Comparison of ENCODE assay signal across 8 cellular contexts in the genomic region with DNA sequence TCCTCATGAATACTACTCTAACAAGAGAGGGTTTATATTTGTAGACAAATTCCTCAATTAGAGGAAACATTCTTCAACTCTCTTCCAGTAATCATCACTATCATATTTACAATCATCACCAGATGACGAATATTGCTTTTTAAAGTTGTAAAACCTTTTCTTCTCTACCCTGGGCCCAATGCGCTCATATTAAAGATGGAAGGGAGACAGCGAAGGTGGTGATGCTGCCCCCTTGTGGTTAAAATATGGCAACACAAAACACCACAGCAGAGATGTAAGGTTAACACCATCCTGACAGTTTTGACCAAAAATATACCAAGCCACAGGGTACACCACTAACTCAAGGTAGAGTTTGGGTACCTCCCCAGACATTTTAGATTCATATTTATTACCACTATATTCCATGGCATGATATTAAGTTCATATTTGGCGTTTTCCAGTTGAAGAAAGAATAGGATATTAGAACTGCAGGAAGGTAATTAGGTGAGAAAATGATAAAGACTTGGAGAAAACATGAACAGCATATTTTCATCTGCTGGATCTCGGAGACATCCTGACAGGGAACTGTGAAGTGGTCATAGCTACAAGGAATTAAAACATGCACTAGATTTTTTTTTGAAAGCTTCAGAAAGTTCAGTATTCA.
DNase-seq lines count a peak whose midpoint lies in the region; ATAC-seq and TF ChIP-seq lines count a peak whose summit lies in the region.

No MANE protein-coding gene starts in this region.

- no peak overlapping the region for H3K4me3 Mint-ChIP-seq in type B pancreatic cell

- no peak overlapping the region for H3K27ac Mint-ChIP-seq in type B pancreatic cell

- H3K27me3 Mint-ChIP-seq in type B pancreatic cell: no peaks in the 10 kb centered on the region

- no peaks in the 10 kb centered on the region for H3K4me1 ChIP-seq in lung (ENCODE audit: control insufficient read depth in 2 of 2, insufficient read depth in 2 of 2, low read length in 2 of 2)

- no peaks in the 10 kb centered on the region for H3K27me3 ChIP-seq in lung (ENCODE audit: control insufficient read depth, insufficient read depth)

- ATAC-seq in HG03159 (IDR thresholded peaks at IDR 0.05; ENCODE audit: unreplicated experiment) (peak; percentile 61), SK-N-SH treated with all-trans-retinoic acid at 6 μM for 48 hours (peak; percentile 95), lung (ENCODE audit: insufficient read depth, low FRiP score) (peak; percentile 69), HG03469 (IDR thresholded peaks at IDR 0.05; ENCODE audit: unreplicated experiment) (no peak)

- H3K4me1 Mint-ChIP-seq in type B pancreatic cell (ENCODE audit: unreplicated experiment): peaks cover 4% of the 10 kb centered on the region

- no peaks in the 10 kb centered on the region for H3K9me3 Mint-ChIP-seq in type B pancreatic cell

- no peaks in the 10 kb centered on the region for H3K36me3 ChIP-seq in lung (ENCODE audit: control insufficient read depth in 2 of 2, insufficient read depth in 2 of 2, low read length in 2 of 2)

- no peak overlapping the region for H3K4me3 ChIP-seq in lung

- no peaks in the 10 kb centered on the region for H3K9me3 ChIP-seq in lung (ENCODE audit: control insufficient read depth in 2 of 2, insufficient read depth in 1 of 2, low read length in 1 of 2)

- WGBS in lung, 2 donors: 26 to 45% methylated on average over 5 of the region's 5 CpGs

- TF ChIP-seq CTCF in lung (IDR thresholded peaks at IDR 0.05; ENCODE audit: control extremely low read depth, extremely low read depth) (peak; percentile 44), type B pancreatic cell (conservative IDR thresholded peaks at IDR 0.05) (peak; percentile 81)

- H3K36me3 Mint-ChIP-seq in type B pancreatic cell: no peaks in the 10 kb centered on the region

- no peak overlapping the region for H3K27ac ChIP-seq in lung (ENCODE audit: low read depth in 1 of 2, low read length in 1 of 2)

- DNase-seq in SIG-M5 treated with dmso at 0.1 percent for 504 hours (lab: John Stamatoyannopoulos, UW; ENCODE audit: unreplicated experiment) (peak; percentile 14), SIG-M5 (lab: John Stamatoyannopoulos, UW) (no peak), lung (ENCODE audit: low spot score) (no peak), type B pancreatic cell (ENCODE audit: extremely low spot score, unreplicated experiment) (no peak)
- peak; percentile 33 for DNase-seq in central memory CD4-positive, alpha-beta T cell

TF ChIP-seq in SK-N-SH treated with all-trans-retinoic acid at 6 μM for 48 hours, 23 proteins besides CTCF, POLR2A, EP300 and RAD21:
- TF ChIP-seq ZNF70 (CRISPR knock-in tag; IDR thresholded peaks at IDR 0.05): no peak
- no peak for TF ChIP-seq ZC3H10 (CRISPR knock-in tag; IDR thresholded peaks at IDR 0.05)
- TF ChIP-seq, protein P1, sequence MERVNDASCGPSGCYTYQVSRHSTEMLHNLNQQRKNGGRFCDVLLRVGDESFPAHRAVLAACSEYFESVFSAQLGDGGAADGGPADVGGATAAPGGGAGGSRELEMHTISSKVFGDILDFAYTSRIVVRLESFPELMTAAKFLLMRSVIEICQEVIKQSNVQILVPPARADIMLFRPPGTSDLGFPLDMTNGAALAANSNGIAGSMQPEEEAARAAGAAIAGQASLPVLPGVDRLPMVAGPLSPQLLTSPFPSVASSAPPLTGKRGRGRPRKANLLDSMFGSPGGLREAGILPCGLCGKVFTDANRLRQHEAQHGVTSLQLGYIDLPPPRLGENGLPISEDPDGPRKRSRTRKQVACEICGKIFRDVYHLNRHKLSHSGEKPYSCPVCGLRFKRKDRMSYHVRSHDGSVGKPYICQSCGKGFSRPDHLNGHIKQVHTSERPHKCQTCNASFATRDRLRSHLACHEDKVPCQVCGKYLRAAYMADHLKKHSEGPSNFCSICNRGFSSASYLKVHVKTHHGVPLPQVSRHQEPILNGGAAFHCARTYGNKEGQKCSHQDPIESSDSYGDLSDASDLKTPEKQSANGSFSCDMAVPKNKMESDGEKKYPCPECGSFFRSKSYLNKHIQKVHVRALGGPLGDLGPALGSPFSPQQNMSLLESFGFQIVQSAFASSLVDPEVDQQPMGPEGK (CRISPR knock-in tag; IDR thresholded peaks at IDR 0.05; ENCODE audit: borderline replicate concordance): no peak
- no peak for TF ChIP-seq RARB (CRISPR knock-in tag; IDR thresholded peaks at IDR 0.05)
- TF ChIP-seq CSDC2 (CRISPR knock-in tag; IDR thresholded peaks at IDR 0.05): no peak
- no peak for TF ChIP-seq ZFP30 (CRISPR knock-in tag; IDR thresholded peaks at IDR 0.05)
- no peak for TF ChIP-seq ESRRG (CRISPR knock-in tag; IDR thresholded peaks at IDR 0.05)
- TF ChIP-seq BACH2 (CRISPR knock-in tag; IDR thresholded peaks at IDR 0.05; ENCODE audit: borderline replicate concordance): no peak
- no peak for TF ChIP-seq SNAI2 (CRISPR knock-in tag; IDR thresholded peaks at IDR 0.05)
- TF ChIP-seq GLIS3 (CRISPR knock-in tag; IDR thresholded peaks at IDR 0.05): no peak
- no peak for TF ChIP-seq OSR1 (CRISPR knock-in tag; IDR thresholded peaks at IDR 0.05)
- TF ChIP-seq ZFP3 (CRISPR knock-in tag; IDR thresholded peaks at IDR 0.05): no peak
- TF ChIP-seq, protein P2, sequence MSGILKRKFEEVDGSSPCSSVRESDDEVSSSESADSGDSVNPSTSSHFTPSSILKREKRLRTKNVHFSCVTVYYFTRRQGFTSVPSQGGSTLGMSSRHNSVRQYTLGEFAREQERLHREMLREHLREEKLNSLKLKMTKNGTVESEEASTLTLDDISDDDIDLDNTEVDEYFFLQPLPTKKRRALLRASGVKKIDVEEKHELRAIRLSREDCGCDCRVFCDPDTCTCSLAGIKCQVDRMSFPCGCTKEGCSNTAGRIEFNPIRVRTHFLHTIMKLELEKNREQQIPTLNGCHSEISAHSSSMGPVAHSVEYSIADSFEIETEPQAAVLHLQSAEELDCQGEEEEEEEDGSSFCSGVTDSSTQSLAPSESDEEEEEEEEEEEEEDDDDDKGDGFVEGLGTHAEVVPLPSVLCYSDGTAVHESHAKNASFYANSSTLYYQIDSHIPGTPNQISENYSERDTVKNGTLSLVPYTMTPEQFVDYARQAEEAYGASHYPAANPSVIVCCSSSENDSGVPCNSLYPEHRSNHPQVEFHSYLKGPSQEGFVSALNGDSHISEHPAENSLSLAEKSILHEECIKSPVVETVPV (CRISPR knock-in tag; IDR thresholded peaks at IDR 0.05): no peak
- no peak for TF ChIP-seq ARNTL (CRISPR knock-in tag; IDR thresholded peaks at IDR 0.05; ENCODE audit: borderline replicate concordance, low read depth)

Comparison
In these comparisons a context has a peak if more than half of its experiments do, and no peak if none do; other contexts are left out.
1. DNase-seq: peak in SIG-M5 treated with dmso at 0.1 percent for 504 hours (single experiment) and central memory CD4-positive, alpha-beta T cell (single experiment); none in SIG-M5 (single experiment), lung (single experiment) and type B pancreatic cell (single experiment).